In the genomic region with DNA sequence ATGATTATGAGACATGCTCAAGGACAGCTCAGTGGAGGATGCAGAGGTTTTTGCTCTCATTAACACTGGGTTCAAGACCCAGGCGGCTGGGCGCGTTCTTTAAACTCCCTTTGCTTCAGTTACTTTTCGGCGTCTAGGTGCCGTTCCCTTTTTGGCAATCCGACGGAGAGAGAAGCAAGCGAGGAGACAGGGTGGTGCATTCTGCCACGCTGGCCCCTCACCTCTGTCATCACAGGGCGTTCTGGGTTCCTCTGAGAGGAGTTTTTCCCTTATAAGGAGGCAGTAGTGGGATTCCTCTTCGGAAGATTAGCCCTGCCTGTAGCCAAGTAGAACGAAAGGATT, we compare ENCODE assay signal across 1 cellular context.
TF ChIP-seq lines count a peak whose summit lies in the region.

No MANE protein-coding gene starts in this region.

TF ChIP-seq in HepG2, 621 proteins besides CTCF, POLR2A, EP300 and RAD21:
- TF ChIP-seq THAP11 (CRISPR knock-in tag; IDR thresholded peaks at IDR 0.05) = peak; percentile 11; the same call in 1 of the 2 replicates
- no peak for TF ChIP-seq KDM6A (CRISPR knock-in tag; IDR thresholded peaks at IDR 0.05; ENCODE audit: low read depth)
- TF ChIP-seq SAP130 (CRISPR knock-in tag; IDR thresholded peaks at IDR 0.05; ENCODE audit: low read depth) = peak; percentile 45
- peak; percentile 39; the same call in 1 of the 2 replicates for TF ChIP-seq HDAC1 (CRISPR knock-in tag; IDR thresholded peaks at IDR 0.05)
- 0 out of 2 replicates have a peak, but pooled peaks have one; percentile 13 for TF ChIP-seq ZNF256 (CRISPR knock-in tag; conservative IDR thresholded peaks at IDR 0.05)
- no peak for TF ChIP-seq ZNF232 (CRISPR knock-in tag; IDR thresholded peaks at IDR 0.05; ENCODE audit: borderline replicate concordance)
- TF ChIP-seq JDP2 (CRISPR knock-in tag; IDR thresholded peaks at IDR 0.05; ENCODE audit: borderline replicate concordance) = no peak
- TF ChIP-seq POLR2G (IDR thresholded peaks at IDR 0.05; ENCODE audit: low read depth, low read length) = peak; percentile 42
- no peak for TF ChIP-seq ZNF615 (CRISPR knock-in tag; IDR thresholded peaks at IDR 0.05; ENCODE audit: borderline replicate concordance)
- TF ChIP-seq SRF (IDR thresholded peaks at IDR 0.05; ENCODE audit: low read depth, low read length) = peak; percentile 83; the same call in 1 of the 2 replicates
- TF ChIP-seq ZSCAN31 (CRISPR knock-in tag; IDR thresholded peaks at IDR 0.05; ENCODE audit: low read depth) = peak; percentile 45; the same call in 1 of the 2 replicates
- TF ChIP-seq, protein P1, sequence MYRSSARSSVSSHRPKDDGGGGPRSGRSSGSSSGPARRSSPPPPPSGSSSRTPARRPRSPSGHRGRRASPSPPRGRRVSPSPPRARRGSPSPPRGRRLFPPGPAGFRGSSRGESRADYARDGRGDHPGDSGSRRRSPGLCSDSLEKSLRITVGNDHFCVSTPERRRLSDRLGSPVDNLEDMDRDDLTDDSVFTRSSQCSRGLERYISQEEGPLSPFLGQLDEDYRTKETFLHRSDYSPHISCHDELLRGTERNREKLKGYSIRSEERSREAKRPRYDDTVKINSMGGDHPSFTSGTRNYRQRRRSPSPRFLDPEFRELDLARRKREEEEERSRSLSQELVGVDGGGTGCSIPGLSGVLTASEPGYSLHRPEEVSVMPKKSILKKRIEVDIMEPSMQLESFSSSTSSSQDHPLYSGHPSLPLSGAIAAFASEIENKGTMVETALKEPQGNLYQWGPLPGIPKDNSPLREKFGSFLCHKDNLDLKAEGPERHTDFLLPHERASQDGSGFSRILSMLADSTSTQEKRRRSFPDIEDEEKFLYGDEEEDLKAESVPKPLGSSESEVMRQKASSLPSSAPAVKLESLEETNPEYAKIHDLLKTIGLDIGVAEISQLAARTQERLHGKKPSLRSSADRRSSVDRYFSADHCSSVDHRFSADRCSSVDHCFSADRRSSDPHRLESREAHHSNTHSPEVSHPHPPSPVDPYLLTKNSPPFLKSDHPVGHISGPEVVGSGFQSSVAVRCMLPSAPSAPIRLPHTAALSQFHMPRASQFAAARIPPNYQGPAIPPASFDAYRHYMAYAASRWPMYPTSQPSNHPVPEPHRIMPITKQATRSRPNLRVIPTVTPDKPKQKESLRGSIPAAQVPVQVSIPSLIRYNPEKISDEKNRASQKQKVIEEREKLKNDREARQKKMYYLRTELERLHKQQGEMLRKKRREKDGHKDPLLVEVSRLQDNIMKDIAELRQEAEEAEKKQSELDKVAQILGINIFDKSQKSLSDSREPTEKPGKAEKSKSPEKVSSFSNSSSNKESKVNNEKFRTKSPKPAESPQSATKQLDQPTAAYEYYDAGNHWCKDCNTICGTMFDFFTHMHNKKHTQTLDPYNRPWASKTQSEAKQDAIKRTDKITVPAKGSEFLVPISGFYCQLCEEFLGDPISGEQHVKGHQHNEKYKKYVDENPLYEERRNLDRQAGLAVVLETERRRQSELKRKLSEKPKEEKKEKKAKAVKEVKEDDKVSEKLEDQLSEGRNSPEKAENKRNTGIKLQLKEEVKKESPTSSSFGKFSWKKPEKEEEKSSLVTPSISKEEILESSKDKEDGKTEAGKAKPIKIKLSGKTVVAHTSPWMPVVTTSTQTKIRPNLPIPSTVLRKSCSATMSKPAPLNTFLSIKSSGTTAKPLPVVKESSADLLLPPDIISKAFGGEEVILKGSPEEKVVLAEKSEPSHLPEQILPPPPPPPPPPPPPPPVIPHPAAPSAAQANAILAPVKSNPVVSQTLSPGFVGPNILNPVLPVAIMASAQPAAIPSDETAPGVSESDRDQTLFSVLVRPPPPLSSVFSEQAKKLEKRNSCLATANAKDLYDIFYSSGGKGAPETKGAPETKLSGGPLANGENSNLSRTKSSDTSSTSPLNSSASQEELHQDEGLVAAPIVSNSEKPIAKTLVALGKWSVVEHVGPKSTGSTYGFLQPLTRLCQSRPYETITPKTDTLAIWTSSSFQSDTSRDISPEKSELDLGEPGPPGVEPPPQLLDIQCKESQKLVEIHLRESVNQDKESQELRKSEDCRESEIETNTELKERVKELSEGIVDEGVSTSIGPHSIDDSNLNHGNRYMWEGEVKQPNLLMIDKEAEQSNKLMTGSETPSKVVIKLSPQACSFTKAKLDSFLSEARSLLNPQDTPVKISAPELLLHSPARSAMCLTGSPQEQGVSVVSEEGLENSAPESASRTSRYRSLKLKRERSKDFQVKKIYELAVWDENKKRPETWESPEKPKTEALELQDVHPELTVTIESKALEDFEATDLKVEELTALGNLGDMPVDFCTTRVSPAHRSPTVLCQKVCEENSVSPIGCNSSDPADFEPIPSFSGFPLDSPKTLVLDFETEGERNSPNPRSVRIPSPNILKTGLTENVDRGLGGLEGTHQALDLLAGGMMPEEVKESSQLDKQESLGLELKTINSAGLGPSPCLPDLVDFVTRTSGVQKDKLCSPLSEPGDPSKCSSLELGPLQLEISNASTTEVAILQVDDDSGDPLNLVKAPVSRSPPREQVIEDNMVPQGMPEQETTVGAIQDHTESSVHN (CRISPR knock-in tag; IDR thresholded peaks at IDR 0.05) = no peak
- TF ChIP-seq ZNF44 (CRISPR knock-in tag; IDR thresholded peaks at IDR 0.05) = no peak
- TF ChIP-seq, protein P2, sequence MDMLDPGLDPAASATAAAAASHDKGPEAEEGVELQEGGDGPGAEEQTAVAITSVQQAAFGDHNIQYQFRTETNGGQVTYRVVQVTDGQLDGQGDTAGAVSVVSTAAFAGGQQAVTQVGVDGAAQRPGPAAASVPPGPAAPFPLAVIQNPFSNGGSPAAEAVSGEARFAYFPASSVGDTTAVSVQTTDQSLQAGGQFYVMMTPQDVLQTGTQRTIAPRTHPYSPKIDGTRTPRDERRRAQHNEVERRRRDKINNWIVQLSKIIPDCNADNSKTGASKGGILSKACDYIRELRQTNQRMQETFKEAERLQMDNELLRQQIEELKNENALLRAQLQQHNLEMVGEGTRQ (IDR thresholded peaks at IDR 0.05; ENCODE audit: low read depth, low read length) = no peak
- TF ChIP-seq, protein P2 (CRISPR knock-in tag; IDR thresholded peaks at IDR 0.05; ENCODE audit: borderline replicate concordance) = peak; percentile 49; the same call in 1 of the 2 replicates
- TF ChIP-seq SIN3A (IDR thresholded peaks at IDR 0.05; ENCODE audit: borderline replicate concordance, low read depth, low read length) = no peak
- no peak for TF ChIP-seq ZNF24 (IDR thresholded peaks at IDR 0.05)
- no peak for TF ChIP-seq SMARCC2 (IDR thresholded peaks at IDR 0.05)
- no peak for TF ChIP-seq HNRNPL (IDR thresholded peaks at IDR 0.05; ENCODE audit: low read depth, low read length)
- TF ChIP-seq ZNF772 (CRISPR knock-in tag; IDR thresholded peaks at IDR 0.05) = peak; percentile 55; the same call in 1 of the 2 replicates
- TF ChIP-seq, protein P3, sequence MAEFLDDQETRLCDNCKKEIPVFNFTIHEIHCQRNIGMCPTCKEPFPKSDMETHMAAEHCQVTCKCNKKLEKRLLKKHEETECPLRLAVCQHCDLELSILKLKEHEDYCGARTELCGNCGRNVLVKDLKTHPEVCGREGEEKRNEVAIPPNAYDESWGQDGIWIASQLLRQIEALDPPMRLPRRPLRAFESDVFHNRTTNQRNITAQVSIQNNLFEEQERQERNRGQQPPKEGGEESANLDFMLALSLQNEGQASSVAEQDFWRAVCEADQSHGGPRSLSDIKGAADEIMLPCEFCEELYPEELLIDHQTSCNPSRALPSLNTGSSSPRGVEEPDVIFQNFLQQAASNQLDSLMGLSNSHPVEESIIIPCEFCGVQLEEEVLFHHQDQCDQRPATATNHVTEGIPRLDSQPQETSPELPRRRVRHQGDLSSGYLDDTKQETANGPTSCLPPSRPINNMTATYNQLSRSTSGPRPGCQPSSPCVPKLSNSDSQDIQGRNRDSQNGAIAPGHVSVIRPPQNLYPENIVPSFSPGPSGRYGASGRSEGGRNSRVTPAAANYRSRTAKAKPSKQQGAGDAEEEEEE (CRISPR knock-in tag; IDR thresholded peaks at IDR 0.05; ENCODE audit: borderline replicate concordance) = no peak
- TF ChIP-seq TGIF2 (CRISPR knock-in tag; IDR thresholded peaks at IDR 0.05) = 0 out of 2 replicates have a peak, but pooled peaks have one; percentile 1
- TF ChIP-seq ZNF329 (CRISPR knock-in tag; IDR thresholded peaks at IDR 0.05; ENCODE audit: low read depth) = 0 out of 2 replicates have a peak, but pooled peaks have one; percentile 12
TF ChIP-seq in HepG2: peak in this region for 11.
